21 cellular contexts compared by ENCODE assay signal in the genomic region with DNA sequence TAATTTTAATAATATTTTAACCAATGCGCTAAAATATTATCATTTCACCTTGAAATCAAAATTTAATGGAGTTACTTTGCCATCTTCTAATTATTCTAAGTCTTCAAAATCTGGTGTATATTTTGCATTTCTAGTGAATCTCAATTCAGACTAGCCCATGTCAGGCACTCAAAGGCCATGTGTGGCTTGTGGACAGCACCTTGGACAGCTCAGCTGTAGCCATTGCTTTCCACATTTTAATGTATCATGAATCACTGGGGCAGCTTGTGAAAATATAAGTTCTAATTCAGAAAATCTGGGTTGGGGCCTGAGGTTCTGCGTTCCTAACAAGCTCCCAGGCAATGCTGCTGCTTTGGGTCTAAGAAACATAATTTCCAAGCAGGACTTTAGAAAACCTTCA. TPM values are rescaled to one million over a fixed set of nuclear protein-coding genes. Genes with fewer than 3 reads are reported as not detected.
DNase-seq lines count a peak whose midpoint lies in the region; ATAC-seq and TF ChIP-seq lines count a peak whose summit lies in the region.
"Had no signal": no experiment of that assay in that cellular context is flagged by ENCODE, and none has a peak within 500 bp of the region (broad histone marks: within the 10 kb centered on the region; RNA-seq: fewer than 3 reads in every experiment).

No MANE protein-coding gene starts in this region.

- H3K36me3 Mint-ChIP-seq in MCF 10A (ENCODE audit: insufficient read depth, unreplicated experiment), result no peaks in the 10 kb centered on the region
- no peaks in the 10 kb centered on the region for H3K36me3 Mint-ChIP-seq in stimulated activated memory B cell treated with anti-CD40 and anti-IgM and Interleukin-4, amounts not matched to agents 10 μg/mL and 1 μg/mL and 100 μg/mL, for 72 hours
- H3K36me3 Mint-ChIP-seq: activated CD8-positive, alpha-beta memory T cell treated with anti-CD3 and anti-CD28 coated beads, Interleukin-2, amount 10 ng/mL, durations not matched to agents 7 days and 5 days had no signal

- H3K27ac Mint-ChIP-seq in MCF 10A (ENCODE audit: low read depth, unreplicated experiment), result no peak overlapping the region
- no peak overlapping the region for H3K27ac Mint-ChIP-seq in stimulated activated memory B cell treated with anti-CD40 and anti-IgM and Interleukin-4, amounts not matched to agents 10 μg/mL and 1 μg/mL and 100 μg/mL, for 72 hours
- H3K27ac Mint-ChIP-seq: activated CD8-positive, alpha-beta memory T cell treated with anti-CD3 and anti-CD28 coated beads, Interleukin-2, amount 10 ng/mL, durations not matched to agents 7 days and 5 days; T-helper 17 cell had no signal

- TF ChIP-seq POLR2A in breast epithelium (IDR thresholded peaks at IDR 0.05) (no peak), adrenal gland (IDR thresholded peaks at IDR 0.05) (no peak)

- no peak overlapping the region for H2AFZ ChIP-seq in hepatocyte

- no peaks in the 10 kb centered on the region for H3K9me3 Mint-ChIP-seq in MCF 10A (ENCODE audit: unreplicated experiment)
- H3K9me3 Mint-ChIP-seq in stimulated activated memory B cell treated with anti-CD40 and anti-IgM and Interleukin-4, amounts not matched to agents 10 μg/mL and 1 μg/mL and 100 μg/mL, for 72 hours, result peaks cover 1% of the 10 kb centered on the region

- TF ChIP-seq CTCF in MCF 10A (IDR thresholded peaks at IDR 0.05; ENCODE audit: unreplicated experiment) (no peak), breast epithelium (IDR thresholded peaks at IDR 0.05) (no peak), hepatocyte (IDR thresholded peaks at IDR 0.05; ENCODE audit: poor library complexity) (no peak), adrenal gland (IDR thresholded peaks at IDR 0.05) (no peak)

- CTCF ChIA-PET in MCF 10A (lab: Yijun Ruan, JAX), result interaction anchor here (0.6 kb wide), 1 partner anchor 1034 kb away, joined by 3 read pairs; no protein-coding TSS in a partner anchor

- WGBS in hepatocyte (ENCODE audit: low lambda C conversion rate, missing lambda C conversion rate), result 91% methylated on average over 2 of the region's 2 CpGs
- WGBS in adrenal gland, 4 donors, result 64 to 83% (median 80%) methylated on average over 2 of the region's 2 CpGs

- DNase-seq in MCF 10A (ENCODE audit: unreplicated experiment) (peak; percentile 41), breast epithelium (ENCODE audit: low spot score in 2 of 2) (no peak), amniotic epithelial cell (ENCODE audit: low read depth) (peak; percentile 2), hepatocyte (ENCODE audit: low spot score) (peak; percentile 24), adrenal gland (no peak), germinal center (ENCODE audit: low spot score) (no peak)
- DNase-seq: 8988T; activated CD8-positive, alpha-beta memory T cell treated with anti-CD3 and anti-CD28 coated beads, Interleukin-2, amount 10 ng/mL, durations not matched to agents 7 days and 5 days; body of pancreas; dermis blood vessel endothelial cell; DMS53; KBM-7; NCI-H1417; stimulated activated naive CD8-positive, alpha-beta T cell treated with anti-CD3 and anti-CD28 coated beads, Interleukin-15, Interleukin-2, amounts not matched to agents 100 U/mL and 50 U/mL, for 24 hours; T-helper 17 cell had no signal

- POLR2A ChIA-PET in MCF 10A (lab: Yijun Ruan, JAX), result no interaction called here

- no peak for ATAC-seq in stimulated activated memory B cell treated with anti-CD40 and anti-IgM and Interleukin-4, amounts not matched to agents 10 μg/mL and 1 μg/mL and 100 μg/mL, for 72 hours
- ATAC-seq in HG03521 (IDR thresholded peaks at IDR 0.05; ENCODE audit: unreplicated experiment), result no peak
- ATAC-seq: activated CD4-positive, CD25-positive, alpha-beta regulatory T cell treated with anti-CD3 and anti-CD28 coated beads, Interleukin-2, amount 50 U/mL, for 24 hours; activated CD8-positive, alpha-beta memory T cell treated with anti-CD3 and anti-CD28 coated beads, Interleukin-2, amount 10 ng/mL, durations not matched to agents 7 days and 5 days; body of pancreas; left lobe of liver; Right ventricle myocardium inferior; stimulated activated naive CD8-positive, alpha-beta T cell treated with anti-CD3 and anti-CD28 coated beads, Interleukin-15, Interleukin-2, amounts not matched to agents 100 U/mL and 50 U/mL, for 24 hours; T-helper 17 cell had no signal

- no peaks in the 10 kb centered on the region for H3K27me3 Mint-ChIP-seq in MCF 10A (ENCODE audit: insufficient read depth, unreplicated experiment)
- no peaks in the 10 kb centered on the region for H3K27me3 Mint-ChIP-seq in stimulated activated memory B cell treated with anti-CD40 and anti-IgM and Interleukin-4, amounts not matched to agents 10 μg/mL and 1 μg/mL and 100 μg/mL, for 72 hours

- no TSS peak for BruUV-seq in MCF 10A (replicated peaks; lab: Mats Ljungman, UMichigan)

- H3K27me3 ChIP-seq in breast epithelium, result no peaks in the 10 kb centered on the region
- H3K27me3 ChIP-seq in hepatocyte, result no peaks in the 10 kb centered on the region
- H3K27me3 ChIP-seq in adrenal gland, result no peaks in the 10 kb centered on the region
- H3K27me3 ChIP-seq: body of pancreas, esophagus muscularis mucosa had no signal

- H3K27ac ChIP-seq in breast epithelium (no peak overlapping the region), hepatocyte (no peak overlapping the region), adrenal gland (no peak overlapping the region)
- H3K27ac ChIP-seq: body of pancreas, esophagus muscularis mucosa had no signal

- intact Hi-C loops in MCF 10A (cut with micrococcal nuclease), result no loop called here
- intact Hi-C loops in breast epithelium (cut with DNase I; ENCODE audit: low total_unique reads), result no loop called here
- intact Hi-C loops in adrenal gland (cut with DNase I), result no loop called here

- H3K4me3 Mint-ChIP-seq in MCF 10A (ENCODE audit: unreplicated experiment), result no peak overlapping the region
- H3K4me3 Mint-ChIP-seq in stimulated activated memory B cell treated with anti-CD40 and anti-IgM and Interleukin-4, amounts not matched to agents 10 μg/mL and 1 μg/mL and 100 μg/mL, for 72 hours, result no peak overlapping the region
- H3K4me3 Mint-ChIP-seq: activated CD8-positive, alpha-beta memory T cell treated with anti-CD3 and anti-CD28 coated beads, Interleukin-2, amount 10 ng/mL, durations not matched to agents 7 days and 5 days; T-helper 17 cell had no signal

- no peaks in the 10 kb centered on the region for H3K79me2 ChIP-seq in hepatocyte

- no peaks in the 10 kb centered on the region for H4K20me1 ChIP-seq in hepatocyte (ENCODE audit: insufficient read depth, poor library complexity, severe bottlenecking)

- H3K9me3 ChIP-seq in breast epithelium (no peaks in the 10 kb centered on the region), hepatocyte (ENCODE audit: low read depth) (no peaks in the 10 kb centered on the region), adrenal gland (replicated peaks in 1 of 3) (no peaks in the 10 kb centered on the region)
- H3K9me3 ChIP-seq: body of pancreas had no signal

- no peaks in the 10 kb centered on the region for H3K4me1 ChIP-seq in breast epithelium
- no peaks in the 10 kb centered on the region for H3K4me1 ChIP-seq in hepatocyte (ENCODE audit: insufficient read depth)
- H3K4me1 ChIP-seq in adrenal gland (replicated peaks in 1 of 2), result no peaks in the 10 kb centered on the region
- H3K4me1 ChIP-seq: esophagus muscularis mucosa had no signal

- no peak overlapping the region for H3K4me2 ChIP-seq in hepatocyte

- H3K9me2 ChIP-seq in hepatocyte (replicated peaks; ENCODE audit: insufficient read depth), result no peaks in the 10 kb centered on the region

- H3K36me3 ChIP-seq in breast epithelium (no peaks in the 10 kb centered on the region), hepatocyte (replicated peaks; ENCODE audit: insufficient read depth, low read depth) (no peaks in the 10 kb centered on the region), adrenal gland (replicated peaks in 1 of 2) (no peaks in the 10 kb centered on the region)
- H3K36me3 ChIP-seq: esophagus muscularis mucosa had no signal

- no peaks in the 10 kb centered on the region for H3K4me1 Mint-ChIP-seq in MCF 10A (ENCODE audit: insufficient read depth, unreplicated experiment)
- no peaks in the 10 kb centered on the region for H3K4me1 Mint-ChIP-seq in stimulated activated memory B cell treated with anti-CD40 and anti-IgM and Interleukin-4, amounts not matched to agents 10 μg/mL and 1 μg/mL and 100 μg/mL, for 72 hours
- H3K4me1 Mint-ChIP-seq: activated CD8-positive, alpha-beta memory T cell treated with anti-CD3 and anti-CD28 coated beads, Interleukin-2, amount 10 ng/mL, durations not matched to agents 7 days and 5 days; T-helper 17 cell had no signal

- H3K4me3 ChIP-seq in breast epithelium (no peak overlapping the region), hepatocyte (no peak overlapping the region), adrenal gland (no peak overlapping the region)
- H3K4me3 ChIP-seq: body of pancreas, esophagus muscularis mucosa had no signal

RNA-seq across cellular contexts. Expression of a gene that starts 57.2 kb away (rescaled TPM):
- total RNA-seq in MCF 10A (2022) (not detected in 2 replicates), breast epithelium (1 to 10 TPM in 2 of 3 donors, under 1 TPM in 1; under 0.01 to 2.9 (median 2.3) TPM), hepatocyte (3.8 and 4.1 TPM in 2 replicates), adrenal gland (not detected)
- polyA plus RNA-seq in hepatocyte (0.23 and 1.6 TPM in 2 replicates), adrenal gland (under 1 TPM in 1 of 3 donors, not detected in 2; 0.05 TPM)
- total RNA-seq: activated CD8-positive, alpha-beta memory T cell treated with anti-CD3 and anti-CD28 coated beads, Interleukin-2, amount 10 ng/mL, durations not matched to agents 7 days and 5 days; dermis blood vessel endothelial cell had no signal

Comparison
In these comparisons a context has a peak if more than half of its experiments do, and no peak if none do; other contexts are left out.
1. DNase-seq: peak in MCF 10A (single experiment), amniotic epithelial cell (single experiment) and hepatocyte (single experiment); none in breast epithelium (0 of 2), adrenal gland (0 of 7) and germinal center (single experiment).